ENCODE assay signal across 11 cellular contexts in the genomic region with DNA sequence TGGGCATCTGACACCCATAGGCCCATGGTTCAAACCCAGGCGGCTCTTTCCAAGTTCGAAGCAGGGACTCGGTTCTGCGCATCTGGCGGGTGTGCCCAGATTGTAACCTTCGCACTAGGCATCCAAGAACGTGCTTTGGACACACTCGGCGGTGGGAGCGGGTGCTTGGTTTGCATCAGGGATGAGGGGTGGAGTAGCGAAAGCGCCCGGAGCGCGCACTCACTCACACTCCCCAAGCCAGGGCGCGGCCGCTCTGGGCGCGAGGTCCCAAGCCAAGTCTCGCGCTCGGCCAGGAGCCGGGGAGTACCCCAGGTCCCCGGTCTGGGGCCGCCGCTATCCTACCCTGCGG. TPM values are rescaled to one million over a fixed set of nuclear protein-coding genes. Genes with fewer than 3 reads are reported as not detected.
DNase-seq lines count a peak whose midpoint lies in the region; ATAC-seq and TF ChIP-seq lines count a peak whose summit lies in the region.
"Had no signal": no experiment of that assay in that cellular context is flagged by ENCODE, and none has a peak within 500 bp of the region (broad histone marks: within the 10 kb centered on the region; RNA-seq: fewer than 3 reads in every experiment).

No MANE protein-coding gene starts in this region.

- H3K4me1 ChIP-seq in HUES64 (ENCODE audit: insufficient read depth, low read length) (peaks cover 8% of the 10 kb centered on the region; the same call in 1 of the 2 replicates), colonic mucosa (peaks cover 8% of the 10 kb centered on the region)

- no peak for TF ChIP-seq POLR2A in lower leg skin (IDR thresholded peaks at IDR 0.05)

- H3K27me3 ChIP-seq in HUES64 (ENCODE audit: insufficient read depth, low read length) (peaks cover 65% of the 10 kb centered on the region), colonic mucosa (peaks cover 23% of the 10 kb centered on the region)

- WGBS in HUES64 = 3% methylated on average over 27 of the region's 28 CpGs
- WGBS in lower leg skin, 2 donors = 4 to 7% methylated on average over 7 to 24 of the region's 28 CpGs

- H3K9ac ChIP-seq in HUES64 (ENCODE audit: low read depth, low read length) (no peak overlapping the region), colonic mucosa (ENCODE audit: low read depth in 2 of 2, low read length in 2 of 2) (peak overlapping the region in 1 of 2 donors; percentile 24)

- H3K4me3 Mint-ChIP-seq in stimulated activated naive B cell treated with anti-CD40 and anti-IgM and Interleukin-4, amounts not matched to agents 10 μg/mL and 1 μg/mL and 100 μg/mL, for 72 hours = peak overlapping the region; percentile 59 to 76
- H3K4me3 Mint-ChIP-seq: activated CD8-positive, alpha-beta T cell treated with anti-CD3 and anti-CD28 coated beads for 36 hours had no signal

- H3K36me3 ChIP-seq in HUES64 (ENCODE audit: insufficient read depth, low read length) (no peaks in the 10 kb centered on the region), colonic mucosa (no peaks in the 10 kb centered on the region)

- H3K27ac ChIP-seq in HUES64 (ENCODE audit: low read depth, low read length) = no peak overlapping the region
- no peak overlapping the region for H3K27ac ChIP-seq in colonic mucosa

- H3K4me1 Mint-ChIP-seq in stimulated activated naive B cell treated with anti-CD40 and anti-IgM and Interleukin-4, amounts not matched to agents 10 μg/mL and 1 μg/mL and 100 μg/mL, for 72 hours = peaks cover 2 to 6% of the 10 kb centered on the region in 2 donors

- H3K9me3 Mint-ChIP-seq in stimulated activated naive B cell treated with anti-CD40 and anti-IgM and Interleukin-4, amounts not matched to agents 10 μg/mL and 1 μg/mL and 100 μg/mL, for 72 hours = peaks cover 2 to 4% of the 10 kb centered on the region in 2 donors

- no peak for ATAC-seq in stimulated activated naive B cell treated with anti-CD40 and anti-IgM and Interleukin-4, amounts not matched to agents 10 μg/mL and 1 μg/mL and 100 μg/mL, for 72 hours (replicated peaks)
- no peak for ATAC-seq in HG03280 (IDR thresholded peaks at IDR 0.05; ENCODE audit: unreplicated experiment)
- no peak for ATAC-seq in esophagus mucosa
- no peak for ATAC-seq in left lobe of liver

- peaks cover 39 to 49% of the 10 kb centered on the region in 2 donors for H3K27me3 Mint-ChIP-seq in stimulated activated naive B cell treated with anti-CD40 and anti-IgM and Interleukin-4, amounts not matched to agents 10 μg/mL and 1 μg/mL and 100 μg/mL, for 72 hours

- intact Hi-C loops in colonic mucosa (cut with DNase I) = no loop called here
- intact Hi-C loops in lower leg skin (cut with DNase I; ENCODE audit: low total_unique reads) = no loop called here

- H3K27ac Mint-ChIP-seq in stimulated activated naive B cell treated with anti-CD40 and anti-IgM and Interleukin-4, amounts not matched to agents 10 μg/mL and 1 μg/mL and 100 μg/mL, for 72 hours = no peak overlapping the region
- H3K27ac Mint-ChIP-seq: activated CD8-positive, alpha-beta T cell treated with anti-CD3 and anti-CD28 coated beads for 36 hours had no signal

- no peak for TF ChIP-seq CTCF in colonic mucosa (IDR thresholded peaks at IDR 0.05)
- no peak for TF ChIP-seq CTCF in lower leg skin (IDR thresholded peaks at IDR 0.05)

- H3K4me3 ChIP-seq in HUES64 (ENCODE audit: low read length) = peak overlapping the region; percentile 89
- H3K4me3 ChIP-seq in colonic mucosa = peak overlapping the region; percentile 44
- peak overlapping the region; percentile 10 for H3K4me3 ChIP-seq in lower leg skin (ENCODE audit: low read depth, poor library complexity, severe bottlenecking)

- DNase-seq in colonic mucosa (no peak), lower leg skin (ENCODE audit: low spot score in 2 of 2) (no peak), left lobe of liver (ENCODE audit: low spot score) (no peak)
- DNase-seq in stimulated activated naive B cell treated with anti-CD40 and anti-IgM and Interleukin-4, amounts not matched to agents 10 μg/mL and 1 μg/mL and 100 μg/mL, for 72 hours = no peak
- no peak for DNase-seq in activated CD8-positive, alpha-beta memory T cell treated with anti-CD3 and anti-CD28 coated beads for 24 hours
- DNase-seq: NCI-H1092 treated with DMSO at 0.1 percent for 48 hours had no signal

- no peaks in the 10 kb centered on the region for H3K9me3 ChIP-seq in HUES64 (ENCODE audit: insufficient read depth, low read depth, low read length)
- H3K9me3 ChIP-seq in colonic mucosa = no peaks in the 10 kb centered on the region

- H3K36me3 Mint-ChIP-seq in stimulated activated naive B cell treated with anti-CD40 and anti-IgM and Interleukin-4, amounts not matched to agents 10 μg/mL and 1 μg/mL and 100 μg/mL, for 72 hours = no peaks in the 10 kb centered on the region

RNA-seq across cellular contexts. Expression of gene SYT9, which starts 0.2 kb away (rescaled TPM):
- polyA plus RNA-seq in HUES64 (2013, experiment 1 of 2) = 0.75 TPM
- polyA plus RNA-seq in HUES64 (2013, experiment 2 of 2) = 0.76 TPM
- total RNA-seq in colonic mucosa = under 1 TPM; 0.05 to 0.07 TPM
- under 1 TPM in 3 of 4 donors, not detected in 1; 0.37 to 0.84 (median 0.71) TPM for total RNA-seq in lower leg skin
- not detected for total RNA-seq in esophagus mucosa
- 11.3 TPM for total RNA-seq in left lobe of liver
- total RNA-seq: activated CD8-positive, alpha-beta T cell treated with anti-CD3 and anti-CD28 coated beads for 36 hours; RPMI7951 had no signal

Comparison
In these comparisons a context has a peak if more than half of its experiments do, and no peak if none do; other contexts are left out.
1. H3K4me3 ChIP-seq: peak in every context shown above with its lines; median percentile 89 in HUES64; 44 in colonic mucosa; 10 in lower leg skin.